ENCODE assay signal across 22 cellular contexts in genomic region chr1:167477962-167478361, GRCh38.
DNase-seq lines count a peak whose midpoint lies in the region; ATAC-seq and TF ChIP-seq lines count a peak whose summit lies in the region.
"Had no signal": no experiment of that assay in that cellular context is flagged by ENCODE, and none has a peak within 500 bp of the region (broad histone marks: within the 10 kb centered on the region; RNA-seq: fewer than 3 reads in every experiment).

No MANE protein-coding gene starts in this region.

- H3K36me3 ChIP-seq in neuron (ENCODE audit: insufficient read depth, low read length), result no peaks in the 10 kb centered on the region
- H3K36me3 ChIP-seq: BE2C, pancreas, thyroid gland had no signal

- H3K4me1 ChIP-seq in neuron (ENCODE audit: insufficient read depth, low read length), result peaks cover 19% of the 10 kb centered on the region
- H3K4me1 ChIP-seq: BE2C, foreskin keratinocyte, pancreas had no signal

- peaks cover 58% of the 10 kb centered on the region for H3K36me3 Mint-ChIP-seq in activated naive CD8-positive, alpha-beta T cell treated with anti-CD3 and anti-CD28 coated beads, Interleukin-2, amount 50 U/mL, for 24 hours (ENCODE audit: low read depth)
- H3K36me3 Mint-ChIP-seq: mesothelial cell of epicardium had no signal

- peaks cover 89% of the 10 kb centered on the region for H3K4me1 Mint-ChIP-seq in activated naive CD8-positive, alpha-beta T cell treated with anti-CD3 and anti-CD28 coated beads, Interleukin-2, amount 50 U/mL, for 24 hours

- no peak for TF ChIP-seq CTCF in GM13976 (IDR thresholded peaks at IDR 0.05; ENCODE audit: borderline replicate concordance, control extremely low read depth, extremely low read depth, insufficient read depth, missing control alignments)

- H3K27me3 Mint-ChIP-seq in activated naive CD8-positive, alpha-beta T cell treated with anti-CD3 and anti-CD28 coated beads, Interleukin-2, amount 50 U/mL, for 24 hours, result no peaks in the 10 kb centered on the region

- in situ Hi-C loops in KBM-7 (cut with MboI; ENCODE audit: low pct_unique_long_range_greater_than_20kb, low sequenced_read_pairs) (no loop called here), GM13976 (cut with MboI; ENCODE audit: low sequenced_read_pairs, unreplicated experiment) (no loop called here)

- H3K4me3 ChIP-seq in neuron (ENCODE audit: low read length), result no peak overlapping the region
- H3K4me3 ChIP-seq: coronary artery, pancreas, SK-N-MC, thyroid gland had no signal

- no peak for ATAC-seq in activated naive CD8-positive, alpha-beta T cell treated with anti-CD3 and anti-CD28 coated beads, Interleukin-2, amount 50 U/mL, for 24 hours
- ATAC-seq: foreskin keratinocyte, pancreas had no signal

- no peak overlapping the region for H3K4me3 Mint-ChIP-seq in activated naive CD8-positive, alpha-beta T cell treated with anti-CD3 and anti-CD28 coated beads, Interleukin-2, amount 50 U/mL, for 24 hours
- H3K4me3 Mint-ChIP-seq: mesothelial cell of epicardium had no signal

- DNase-seq in NCI-H524 (lab: John Stamatoyannopoulos, UW) (peak; percentile 23 to 78), NCI-H524 treated with DMSO at 0.1 percent for 48 hours (lab: John Stamatoyannopoulos, UW) (no peak), NCI-H1694 (lab: John Stamatoyannopoulos, UW) (peak; percentile 62), SHP77 (lab: John Stamatoyannopoulos, UW) (no peak), KBM-7 (no peak), GM13976 (ENCODE audit: low spot score) (no peak)
- DNase-seq in activated naive CD8-positive, alpha-beta T cell treated with anti-CD3 and anti-CD28 coated beads, Interleukin-2, amount 50 U/mL, for 24 hours, result no peak
- DNase-seq: 8988T; activated CD4-positive, alpha-beta T cell treated with anti-CD3 and anti-CD28 coated beads for 4 hours; BE2C; foreskin keratinocyte; IMR-90; MV-4-11; NCI-H2107; NCI-H748 treated with DMSO at 0.1 percent for 48 hours; pancreas; thyroid gland had no signal

- no peaks in the 10 kb centered on the region for H3K9me3 ChIP-seq in neuron (ENCODE audit: low read length)
- H3K9me3 ChIP-seq: BE2C, pancreas, thyroid gland had no signal

- H2AFZ ChIP-seq in neuron (ENCODE audit: low read depth, low read length), result peak overlapping the region; percentile 43

- no peaks in the 10 kb centered on the region for H3K9me3 Mint-ChIP-seq in activated naive CD8-positive, alpha-beta T cell treated with anti-CD3 and anti-CD28 coated beads, Interleukin-2, amount 50 U/mL, for 24 hours

- no peaks in the 10 kb centered on the region for H3K27me3 ChIP-seq in neuron (ENCODE audit: insufficient read depth, low read length)
- H3K27me3 ChIP-seq: BE2C, pancreas, thyroid gland had no signal

- H3K27ac Mint-ChIP-seq in activated naive CD8-positive, alpha-beta T cell treated with anti-CD3 and anti-CD28 coated beads, Interleukin-2, amount 50 U/mL, for 24 hours, result peak overlapping the region; percentile 12
- H3K27ac Mint-ChIP-seq: activated T-helper 2 cell treated with anti-CD3 and anti-CD28 coated beads, Interferon-gamma antibody, Interleukin-2, Interleukin-4, amounts not matched to agents 10 μg/mL and 5 μg/mL and 100 μg/mL, durations not matched to agents 14 hours and 24 hours and 36 hours; mesothelial cell of epicardium had no signal

Comparison
In these comparisons a context has a peak if more than half of its experiments do, and no peak if none do; other contexts are left out.
1. DNase-seq: peak in NCI-H524 (2 of 2) and NCI-H1694 (single experiment); none in NCI-H524 treated with DMSO at 0.1 percent for 48 hours (single experiment), activated naive CD8-positive, alpha-beta T cell treated with anti-CD3 and anti-CD28 coated beads, Interleukin-2, amount 50 U/mL, for 24 hours (single experiment), SHP77 (0 of 2), KBM-7 (single experiment) and GM13976 (single experiment).